In genomic region chr5:62257018-62257367, GRCh38 we compare ENCODE assay signal across 14 cellular contexts. TPM values are rescaled to one million over a fixed set of nuclear protein-coding genes. Genes with fewer than 3 reads are reported as not detected.
A peak's percentile ranks its signal among the peaks of the same experiment; 100 is the strongest.
DNase-seq lines count a peak whose midpoint lies in the region; ATAC-seq and TF ChIP-seq lines count a peak whose summit lies in the region.
"Had no signal": no experiment of that assay in that cellular context is flagged by ENCODE, and none has a peak within 500 bp of the region (broad histone marks: within the 10 kb centered on the region; RNA-seq: fewer than 3 reads in every experiment).

No MANE protein-coding gene starts in this region.

- H3K4me3 ChIP-seq in A673 (ENCODE audit: low read depth, low read length, poor library complexity, severe bottlenecking) (no peak overlapping the region), SK-N-MC (peak overlapping the region; percentile 71)
- peak overlapping the region; percentile 74 for H3K4me3 ChIP-seq in CD4-positive, CD25-positive, alpha-beta regulatory T cell (ENCODE audit: low read depth, low read length)
- peak overlapping the region; percentile 18 for H3K4me3 ChIP-seq in effector memory CD4-positive, alpha-beta T cell (ENCODE audit: insufficient read depth, low read depth, low read length, poor library complexity, severe bottlenecking)
- H3K4me3 ChIP-seq: sigmoid colon, testis had no signal

- intact Hi-C loops in A673 (cut with micrococcal nuclease; ENCODE audit: unreplicated experiment) = no loop called here

- H3K27me3 Mint-ChIP-seq in CD4-positive, CD25-positive, alpha-beta regulatory T cell = no peaks in the 10 kb centered on the region

- H3K4me1 ChIP-seq in A673 (ENCODE audit: insufficient read depth, low read length, poor library complexity, severe bottlenecking) = peaks cover 30% of the 10 kb centered on the region
- H3K4me1 ChIP-seq in CD4-positive, CD25-positive, alpha-beta regulatory T cell (ENCODE audit: control insufficient read depth, insufficient read depth, low read length, poor library complexity, severe bottlenecking) = peaks cover 10% of the 10 kb centered on the region
- H3K4me1 ChIP-seq in effector memory CD4-positive, alpha-beta T cell (ENCODE audit: control insufficient read depth, insufficient read depth, low read length, poor library complexity, severe bottlenecking) = peaks cover 10% of the 10 kb centered on the region
- H3K4me1 ChIP-seq: sigmoid colon, testis had no signal

- H3K9me3 ChIP-seq in A673 (ENCODE audit: low read depth, low read length, poor library complexity, severe bottlenecking) = no peaks in the 10 kb centered on the region
- no peaks in the 10 kb centered on the region for H3K9me3 ChIP-seq in CD4-positive, CD25-positive, alpha-beta regulatory T cell (ENCODE audit: control insufficient read depth in 2 of 2, low read length in 2 of 2)
- H3K9me3 ChIP-seq in SK-N-MC (ENCODE audit: low read depth, low read length) = no peaks in the 10 kb centered on the region
- H3K9me3 ChIP-seq in effector memory CD4-positive, alpha-beta T cell (ENCODE audit: control insufficient read depth, low read length) = no peaks in the 10 kb centered on the region
- H3K9me3 ChIP-seq: sigmoid colon, testis had no signal

- TF ChIP-seq CTCF in A673 (conservative IDR thresholded peaks at IDR 0.05; ENCODE audit: low read depth, low read length) = no peak

- H3K27ac ChIP-seq in A673 (ENCODE audit: low read depth, low read length, poor library complexity, severe bottlenecking) (peak overlapping the region; percentile 82), SK-N-MC (peak overlapping the region; percentile 94)
- H3K27ac ChIP-seq in CD4-positive, CD25-positive, alpha-beta regulatory T cell (ENCODE audit: insufficient read depth, low read length, poor library complexity, severe bottlenecking) = peak overlapping the region; percentile 67
- H3K27ac ChIP-seq in effector memory CD4-positive, alpha-beta T cell (ENCODE audit: insufficient read depth, low read length, poor library complexity, severe bottlenecking) = peak overlapping the region; percentile 59
- H3K27ac ChIP-seq: sigmoid colon, testis had no signal

- H3K27me3 ChIP-seq in A673 (replicated peaks; ENCODE audit: insufficient read depth, low read depth, low read length, poor library complexity) = no peaks in the 10 kb centered on the region
- H3K27me3 ChIP-seq in CD4-positive, CD25-positive, alpha-beta regulatory T cell (ENCODE audit: control insufficient read depth, insufficient read depth, low read length) = no peaks in the 10 kb centered on the region
- H3K27me3 ChIP-seq in effector memory CD4-positive, alpha-beta T cell (replicated peaks; ENCODE audit: control insufficient read depth, insufficient read depth, low read length, poor library complexity, severe bottlenecking) = no peaks in the 10 kb centered on the region
- H3K27me3 ChIP-seq: sigmoid colon, testis had no signal

- H3K4me1 Mint-ChIP-seq in CD4-positive, CD25-positive, alpha-beta regulatory T cell = peaks cover 16 to 71% (median 30%) of the 10 kb centered on the region in 4 donors

- peak overlapping the region; percentile 90 to 95 (median 94) for H3K27ac Mint-ChIP-seq in CD4-positive, CD25-positive, alpha-beta regulatory T cell
- H3K27ac Mint-ChIP-seq: CD14-positive monocyte, WTC11 had no signal

- CTCF ChIA-PET in A673 (lab: Charles Lee) = no interaction called here

- peaks cover 0 to 12% (median 0%) of the 10 kb centered on the region in 7 donors for H3K9me3 Mint-ChIP-seq in CD4-positive, CD25-positive, alpha-beta regulatory T cell

- H3K36me3 Mint-ChIP-seq in CD4-positive, CD25-positive, alpha-beta regulatory T cell = peaks cover 5% of the 10 kb centered on the region
- H3K36me3 Mint-ChIP-seq: CD14-positive monocyte, WTC11 had no signal

- H3K36me3 ChIP-seq in A673 (ENCODE audit: insufficient read depth, low read length, poor library complexity, severe bottlenecking) (no peaks in the 10 kb centered on the region), SK-N-MC (ENCODE audit: insufficient read depth, low read length) (no peaks in the 10 kb centered on the region)
- no peaks in the 10 kb centered on the region for H3K36me3 ChIP-seq in CD4-positive, CD25-positive, alpha-beta regulatory T cell (ENCODE audit: control insufficient read depth, insufficient read depth, low read length)
- H3K36me3 ChIP-seq in effector memory CD4-positive, alpha-beta T cell (ENCODE audit: control insufficient read depth, insufficient read depth, low read length) = no peaks in the 10 kb centered on the region
- H3K36me3 ChIP-seq: sigmoid colon had no signal

- H3K4me3 Mint-ChIP-seq in CD4-positive, CD25-positive, alpha-beta regulatory T cell = peak overlapping the region in 3 of 4 donors; percentile 11 to 88 (median 50)
- H3K4me3 Mint-ChIP-seq: CD14-positive monocyte, WTC11 had no signal

- POLR2A ChIA-PET in A673 (lab: Charles Lee; ENCODE audit: low non-redundant PET) = no interaction called here

- DNase-seq in A673 (ENCODE audit: low spot score) (no peak), SK-N-MC (ENCODE audit: low read depth, low spot score) (no peak), GM03348 (ENCODE audit: low spot score) (no peak), C1 segment of cervical spinal cord (lab: John Stamatoyannopoulos, UW) (no peak), NCI-H146 treated with DMSO at 0.1 percent for 48 hours (lab: John Stamatoyannopoulos, UW; ENCODE audit: unreplicated experiment) (no peak)
- no peak for DNase-seq in CD4-positive, CD25-positive, alpha-beta regulatory T cell
- no peak for DNase-seq in effector memory CD4-positive, alpha-beta T cell
- DNase-seq: DMS79; NCI-H2227 treated with DMSO at 0.1 percent for 48 hours; NK-92 treated with Interleukin-12 subunit alpha and Interleukin-12 subunit beta, amount 100 ng/mL, for 24 hours; sigmoid colon; testis had no signal

- no peak for ATAC-seq in CD4-positive, CD25-positive, alpha-beta regulatory T cell (ENCODE audit: low read depth in 2 of 2)

- H3K9ac ChIP-seq in SK-N-MC (ENCODE audit: insufficient read length) = no peak overlapping the region

- no TSS peak for BruUV-seq in A673 (replicated peaks; lab: Mats Ljungman, UMichigan)

RNA-seq across cellular contexts. Expression of gene KIF2A, which starts 49.0 kb away (rescaled TPM):
- 92.4 and 99.0 TPM in 2 replicates for total RNA-seq in A673 (2021)
- 114 TPM for total RNA-seq in CD4-positive, CD25-positive, alpha-beta regulatory T cell
- polyA plus RNA-seq in CD4-positive, CD25-positive, alpha-beta regulatory T cell = 100 to 1,000 TPM; 135 to 191 (median 174) TPM
